ENCODE assay signal across 15 cellular contexts in genomic region chr16:84606081-84606875, GRCh38. TPM values are rescaled to one million over a fixed set of nuclear protein-coding genes. Genes with fewer than 3 reads are reported as not detected.
DNase-seq lines count a peak whose midpoint lies in the region; ATAC-seq, FAIRE-seq and TF ChIP-seq lines count a peak whose summit lies in the region.
"Had no signal": no experiment of that assay in that cellular context is flagged by ENCODE, and none has a peak within 500 bp of the region (broad histone marks: within the 10 kb centered on the region; RNA-seq: fewer than 3 reads in every experiment).

No MANE protein-coding gene starts in this region.

- H3K36me3 Mint-ChIP-seq in activated T-cell treated with anti-CD3 and anti-CD28 coated beads, Interleukin-2, amount 50 U/mL, for 24 hours (ENCODE audit: low read depth), result peaks cover 82% of the 10 kb centered on the region
- H3K36me3 Mint-ChIP-seq in activated B cell treated with CpG ODN at 0.5 μM for 24 hours (ENCODE audit: low read depth), result peaks cover 46% of the 10 kb centered on the region

- peak overlapping the region in 1 of 2 donors; percentile 10 for H3K27ac ChIP-seq in kidney (ENCODE audit: low read depth in 2 of 2, low read length in 2 of 2)
- peak overlapping the region; percentile 47 for H3K27ac ChIP-seq in substantia nigra (ENCODE audit: low read depth, low read length, poor library complexity, severe bottlenecking)
- H3K27ac ChIP-seq: PC-9 had no signal

- no peak overlapping the region for H3K4me3 ChIP-seq in kidney (ENCODE audit: low read length in 2 of 2)
- H3K4me3 ChIP-seq: PC-9 had no signal

- CTCF ChIA-PET in activated B cell treated with CpG ODN at 0.5 μM for 24 hours (lab: Charles Lee), result interaction anchor here (1.3 to 1.4 kb wide), 2 partner anchors 12 to 95 kb away, joined by 3 read pairs; no protein-coding TSS in a partner anchor

- no peak for TF ChIP-seq CTCF in activated B cell treated with CpG ODN at 0.5 μM for 24 hours (IDR thresholded peaks at IDR 0.05)
- no peak for TF ChIP-seq CTCF in kidney (IDR thresholded peaks at IDR 0.05; ENCODE audit: borderline replicate concordance, extremely low read depth, insufficient read depth)

- no peaks in the 10 kb centered on the region for H3K9me3 ChIP-seq in kidney (ENCODE audit: control insufficient read depth in 1 of 2, low read length in 2 of 2)

- H3K27ac Mint-ChIP-seq in activated T-cell treated with anti-CD3 and anti-CD28 coated beads, Interleukin-2, amount 50 U/mL, for 24 hours, result peak overlapping the region; percentile 84
- H3K27ac Mint-ChIP-seq in activated B cell treated with CpG ODN at 0.5 μM for 24 hours, result peak overlapping the region; percentile 95

- H3K9me3 Mint-ChIP-seq in activated T-cell treated with anti-CD3 and anti-CD28 coated beads, Interleukin-2, amount 50 U/mL, for 24 hours, result no peaks in the 10 kb centered on the region
- peaks cover 5% of the 10 kb centered on the region for H3K9me3 Mint-ChIP-seq in activated B cell treated with CpG ODN at 0.5 μM for 24 hours
- H3K9me3 Mint-ChIP-seq: neural crest cell had no signal

- peak; percentile 46 for DNase-seq in activated T-cell treated with anti-CD3 and anti-CD28 coated beads, Interleukin-2, amount 50 U/mL, for 24 hours
- DNase-seq in activated T-cell treated with anti-CD3 and anti-CD28 coated beads for 4 hours (no peak), activated B cell treated with CpG ODN at 0.5 μM for 24 hours (no peak), kidney (peak; percentile 55), substantia nigra (lab: John Stamatoyannopoulos, UW) (peak in 19 of 49 donors; percentile 14 to 61 (median 36)), hippocampal formation (lab: John Stamatoyannopoulos, UW) (no peak), DMS 273 treated with DMSO at 0.1 percent for 48 hours (lab: John Stamatoyannopoulos, UW) (no peak)
- DNase-seq: DND-41, glutamatergic neuron, left cardiac atrium, NCI-H2107, PC-9, T1000 had no signal

- POLR2A ChIA-PET in activated B cell treated with CpG ODN at 0.5 μM for 24 hours (lab: Charles Lee), result interaction anchor here (0.6 to 8.0 kb wide), 14 partner anchors 9 to 489 kb away, joined by 3 to 55 read pairs (median 6); partner anchors contain the start of genes COTL1, KLHL36 and MBTPS1

- peaks cover 95% of the 10 kb centered on the region for H3K4me1 Mint-ChIP-seq in activated T-cell treated with anti-CD3 and anti-CD28 coated beads, Interleukin-2, amount 50 U/mL, for 24 hours (ENCODE audit: low read depth)
- H3K4me1 Mint-ChIP-seq in activated B cell treated with CpG ODN at 0.5 μM for 24 hours, result peaks cover 96% of the 10 kb centered on the region

- no peaks in the 10 kb centered on the region for H3K27me3 Mint-ChIP-seq in activated T-cell treated with anti-CD3 and anti-CD28 coated beads, Interleukin-2, amount 50 U/mL, for 24 hours
- no peaks in the 10 kb centered on the region for H3K27me3 Mint-ChIP-seq in activated B cell treated with CpG ODN at 0.5 μM for 24 hours

- no peaks in the 10 kb centered on the region for H3K36me3 ChIP-seq in kidney (ENCODE audit: control insufficient read depth in 1 of 2, insufficient read depth in 2 of 2, low read length in 2 of 2)

- H3K4me3 Mint-ChIP-seq in activated T-cell treated with anti-CD3 and anti-CD28 coated beads, Interleukin-2, amount 50 U/mL, for 24 hours, result no peak overlapping the region
- H3K4me3 Mint-ChIP-seq in activated B cell treated with CpG ODN at 0.5 μM for 24 hours, result peak overlapping the region; percentile 76

- no peak for FAIRE-seq in kidney (lab: Jason Lieb, UNC)

- peak; percentile 20 for ATAC-seq in activated B cell treated with CpG ODN at 0.5 μM for 24 hours (ENCODE audit: low read depth)
- ATAC-seq in HG02623 (IDR thresholded peaks at IDR 0.05; ENCODE audit: unreplicated experiment), result no peak
- ATAC-seq: left cardiac atrium had no signal

- H3K9ac ChIP-seq in kidney (ENCODE audit: low read length in 2 of 2), result no peak overlapping the region

- intact Hi-C loops in activated B cell treated with CpG ODN at 0.5 μM for 24 hours (cut with micrococcal nuclease) (loop anchor here (1.0 to 10.0 kb wide), 2 partner anchors 12 to 1149 kb away; partner anchors contain the start of gene C16orf74), kidney (cut with DNase I) (no loop called here)

- H3K4me1 ChIP-seq in kidney (ENCODE audit: control insufficient read depth in 1 of 2, insufficient read depth in 1 of 2, low read depth in 1 of 2, low read length in 2 of 2), result peaks cover 0 to 18% of the 10 kb centered on the region in 2 donors

RNA-seq across cellular contexts. Expression of gene COTL1, which starts 11.6 kb away (rescaled TPM):
- total RNA-seq in activated B cell treated with CpG ODN at 0.5 μM for 24 hours (487 and 525 TPM in 2 replicates), kidney (122 TPM)
- polyA plus RNA-seq in kidney (ENCODE audit: insufficient read depth, low read depth, low replicate concordance), result 136 TPM

RNA-seq across cellular contexts. Expression of gene KLHL36, which starts 42.0 kb away (rescaled TPM):
- total RNA-seq in activated B cell treated with CpG ODN at 0.5 μM for 24 hours (62.6 and 72.7 TPM in 2 replicates), kidney (76.6 TPM)
- 13.7 TPM for polyA plus RNA-seq in kidney (ENCODE audit: insufficient read depth, low read depth, low replicate concordance)

Comparison
In these comparisons a context has a peak if more than half of its experiments do, and no peak if none do; other contexts are left out.
1. DNase-seq: peak in activated T-cell treated with anti-CD3 and anti-CD28 coated beads, Interleukin-2, amount 50 U/mL, for 24 hours (single experiment) and kidney (single experiment); none in activated T-cell treated with anti-CD3 and anti-CD28 coated beads for 4 hours (single experiment), activated B cell treated with CpG ODN at 0.5 μM for 24 hours (single experiment), hippocampal formation (0 of 2) and DMS 273 treated with DMSO at 0.1 percent for 48 hours (single experiment).